In genomic region chr19:57615346-57615745, GRCh38 we compare ENCODE assay signal across 8 cellular contexts. TPM values are rescaled to one million over a fixed set of nuclear protein-coding genes. Genes with fewer than 3 reads are reported as not detected.
DNase-seq lines count a peak whose midpoint lies in the region; ATAC-seq and TF ChIP-seq lines count a peak whose summit lies in the region.
"Had no signal": no experiment of that assay in that cellular context is flagged by ENCODE, and none has a peak within 500 bp of the region (broad histone marks: within the 10 kb centered on the region; RNA-seq: fewer than 3 reads in every experiment).

No MANE protein-coding gene starts in this region.

- H3K9me3 ChIP-seq in skeletal muscle satellite cell (replicated peaks; ENCODE audit: low read length), result peaks cover 45% of the 10 kb centered on the region

- DNase-seq in GM23338 (ENCODE audit: low spot score) (no peak), T-cell (no peak), fibroblast of pulmonary artery (ENCODE audit: low read depth) (no peak), NAMALWA (ENCODE audit: low spot score) (no peak), AG08395 (ENCODE audit: low spot score) (no peak), NCI-H2107 treated with DMSO at 0.1 percent for 48 hours (lab: John Stamatoyannopoulos, UW; ENCODE audit: unreplicated experiment) (no peak)

- H3K4me2 ChIP-seq in GM23338, result peak overlapping the region; percentile 97
- H3K4me2 ChIP-seq in skeletal muscle satellite cell (ENCODE audit: low read length), result peak overlapping the region; percentile 75

- H3K9ac ChIP-seq in skeletal muscle satellite cell (ENCODE audit: low read depth, low read length), result no peak overlapping the region

- H3K27ac ChIP-seq in GM23338 (ENCODE audit: low read depth), result no peak overlapping the region

- TF ChIP-seq CTCF in GM23338 (conservative IDR thresholded peaks at IDR 0.05; ENCODE audit: low read depth in 2 of 2), result no peak
- TF ChIP-seq CTCF in fibroblast of pulmonary artery (IDR thresholded peaks at IDR 0.05; ENCODE audit: low read length, missing control alignments), result no peak

- H3K9me2 ChIP-seq in GM23338 (ENCODE audit: insufficient read depth), result peaks cover 29% of the 10 kb centered on the region

- H3K36me3 ChIP-seq in GM23338 (ENCODE audit: insufficient read depth) (peaks cover 48% of the 10 kb centered on the region), skeletal muscle satellite cell (ENCODE audit: insufficient read depth, low read length) (peaks cover 47% of the 10 kb centered on the region)

- no peaks in the 10 kb centered on the region; the same call in 1 of the 2 replicates for H4K20me1 ChIP-seq in GM23338 (replicated peaks; ENCODE audit: insufficient read depth)

- peaks cover 22% of the 10 kb centered on the region for H3K27me3 Mint-ChIP-seq in GM23338 (ENCODE audit: insufficient read depth, low read depth, poor library complexity)
- H3K27me3 Mint-ChIP-seq in T-cell, result no peaks in the 10 kb centered on the region

- no peaks in the 10 kb centered on the region for H3K27me3 ChIP-seq in GM23338 (ENCODE audit: insufficient read depth)
- no peaks in the 10 kb centered on the region for H3K27me3 ChIP-seq in skeletal muscle satellite cell (ENCODE audit: control insufficient read depth, insufficient read depth, low read length)

- 0 out of 2 replicates have a peak, but pooled peaks cover 4% of the 10 kb centered on the region for H3F3A ChIP-seq in GM23338 (replicated peaks; ENCODE audit: low read depth)

- CTCF ChIA-PET in T-cell (lab: Charles Lee), result no interaction called here

- peaks cover 62% of the 10 kb centered on the region for H3K79me2 ChIP-seq in GM23338 (replicated peaks; ENCODE audit: insufficient read depth)

- ATAC-seq in GM23338, result no peak
- no peak for ATAC-seq in T-cell (replicated peaks in 1 of 4)
- ATAC-seq: Panc1 had no signal

- H3K4me1 Mint-ChIP-seq in GM23338 (peaks cover 8% of the 10 kb centered on the region; the same call in 1 of the 3 replicates), T-cell (peaks cover 32 to 37% (median 33%) of the 10 kb centered on the region in 3 donors)

- H3K27ac Mint-ChIP-seq in GM23338, result no peak overlapping the region
- peak overlapping the region in 1 of 2 donors; percentile 73 for H3K27ac Mint-ChIP-seq in T-cell

- H3K4me3 Mint-ChIP-seq in GM23338 (peak overlapping the region; percentile 95), T-cell (peak overlapping the region; percentile 87 to 91 (median 89))

- H3K4me3 ChIP-seq in GM23338 (peak overlapping the region; percentile 100), fibroblast of pulmonary artery (replicated peaks; ENCODE audit: low read depth, low read length) (peak overlapping the region; percentile 80), skeletal muscle satellite cell (ENCODE audit: low read length) (peak overlapping the region; percentile 88)

- peaks cover 64% of the 10 kb centered on the region for H3K36me3 Mint-ChIP-seq in GM23338 (ENCODE audit: low read depth)
- peaks cover 59% of the 10 kb centered on the region for H3K36me3 Mint-ChIP-seq in T-cell

- no peak overlapping the region for H2AFZ ChIP-seq in GM23338

- H3K9me3 Mint-ChIP-seq in GM23338, result peaks cover 67% of the 10 kb centered on the region
- peaks cover 49 to 66% (median 53%) of the 10 kb centered on the region in 3 donors for H3K9me3 Mint-ChIP-seq in T-cell

- POLR2A ChIA-PET in T-cell (lab: Charles Lee), result no interaction called here

- H3K4me1 ChIP-seq in GM23338 (ENCODE audit: insufficient read depth), result 0 out of 2 replicates have a peak, but pooled peaks cover 3% of the 10 kb centered on the region
- H3K4me1 ChIP-seq in skeletal muscle satellite cell (ENCODE audit: control insufficient read depth, insufficient read depth, low read length), result no peaks in the 10 kb centered on the region

TF ChIP-seq in GM23338, 12 proteins besides CTCF, POLR2A, EP300 and RAD21 (continues in another document):
- TF ChIP-seq ZNF114 (CRISPR knock-in tag; IDR thresholded peaks at IDR 0.05), result no peak
- TF ChIP-seq POLR2AphosphoS5 (IDR thresholded peaks at IDR 0.05; ENCODE audit: low read depth), result no peak
- TF ChIP-seq EZH2 (IDR thresholded peaks at IDR 0.05; ENCODE audit: low read depth, unreplicated experiment), result no peak
- TF ChIP-seq NANOG (IDR thresholded peaks at IDR 0.05; ENCODE audit: borderline replicate concordance), result no peak
- TF ChIP-seq CREB1 (CRISPR knock-in tag; IDR thresholded peaks at IDR 0.05; ENCODE audit: low read depth), result no peak
- TF ChIP-seq ZNF331 (CRISPR knock-in tag; IDR thresholded peaks at IDR 0.05; ENCODE audit: low read depth), result no peak
- no peak for TF ChIP-seq STAT1 (IDR thresholded peaks at IDR 0.05; ENCODE audit: unreplicated experiment)

RNA-seq across cellular contexts. Expression of gene ZNF134, which starts 1.3 kb away (rescaled TPM):
- total RNA-seq in GM23338 (2014; rRNA removed; shearing (Covaris generic)), result 55.7 and 79.6 TPM in 2 replicates
- polyA plus RNA-seq in GM23338 (2016; fragmentation: Nextera tagmentation; extraction: Ambion mirVana), result 13.1 and 14.6 TPM in 2 replicates
- total RNA-seq in T-cell, result 10 to 100 TPM; 16.4 to 31.0 (median 22.3) TPM
- 19.0 and 20.5 TPM in 2 replicates for total RNA-seq in skeletal muscle satellite cell (2012; rRNA removed)

RNA-seq across cellular contexts. Expression of gene ZNF530, which starts 15.7 kb away (rescaled TPM):
- 8.4 and 11.2 TPM in 2 replicates for total RNA-seq in GM23338 (2014; rRNA removed; shearing (Covaris generic))
- 3.3 and 4.4 TPM in 2 replicates for polyA plus RNA-seq in GM23338 (2016; fragmentation: Nextera tagmentation; extraction: Ambion mirVana)
- total RNA-seq in T-cell, result 1 to 10 TPM; 3.0 to 9.7 (median 9.2) TPM
- 2.5 and 2.6 TPM in 2 replicates for total RNA-seq in skeletal muscle satellite cell (2012; rRNA removed)

RNA-seq across cellular contexts. Expression of gene ZNF211, which starts 17.6 kb away (rescaled TPM):
- 13.8 and 14.2 TPM in 2 replicates for total RNA-seq in GM23338 (2014; rRNA removed; shearing (Covaris generic))
- 5.3 and 9.7 TPM in 2 replicates for polyA plus RNA-seq in GM23338 (2016; fragmentation: Nextera tagmentation; extraction: Ambion mirVana)
- 10 to 100 TPM; 30.7 to 40.5 (median 34.7) TPM for total RNA-seq in T-cell
- total RNA-seq in skeletal muscle satellite cell (2012; rRNA removed), result 5.2 and 6.6 TPM in 2 replicates

RNA-seq across cellular contexts. Expression of gene ZIK1, which starts 31.4 kb away (rescaled TPM):
- 33.9 and 40.5 TPM in 2 replicates for total RNA-seq in GM23338 (2014; rRNA removed; shearing (Covaris generic))
- polyA plus RNA-seq in GM23338 (2016; fragmentation: Nextera tagmentation; extraction: Ambion mirVana), result 7.7 and 10.3 TPM in 2 replicates
- 10 to 100 TPM in 2 of 5 donors, 1 to 10 TPM in 3; 4.9 to 10.6 (median 8.2) TPM for total RNA-seq in T-cell
- 5.9 and 8.4 TPM in 2 replicates for total RNA-seq in skeletal muscle satellite cell (2012; rRNA removed)

RNA-seq across cellular contexts. Expression of gene ZNF416, which starts 36.6 kb away (rescaled TPM):
- 8.6 and 11.9 TPM in 2 replicates for total RNA-seq in GM23338 (2014; rRNA removed; shearing (Covaris generic))
- polyA plus RNA-seq in GM23338 (2016; fragmentation: Nextera tagmentation; extraction: Ambion mirVana), result 3.3 and 4.3 TPM in 2 replicates
- total RNA-seq in T-cell, result 10 to 100 TPM in 3 of 5 donors, 1 to 10 TPM in 2; 5.6 to 11.1 (median 10.0) TPM
- 4.3 and 5.2 TPM in 2 replicates for total RNA-seq in skeletal muscle satellite cell (2012; rRNA removed)
